8 cellular contexts compared by ENCODE assay signal in genomic region chr9:97696823-97697601, GRCh38. TPM values are rescaled to one million over a fixed set of nuclear protein-coding genes. Genes with fewer than 3 reads are reported as not detected.
DNase-seq lines count a peak whose midpoint lies in the region; ATAC-seq and TF ChIP-seq lines count a peak whose summit lies in the region.

XPA (minus strand) TSS chr9:97697340; CDS start chr9:97697292, 48 bp downstream.

- DNase-seq in GM10266 (ENCODE audit: extremely low spot score), result peak; percentile 96
- peak; percentile 94 for DNase-seq in NCI-H1092 treated with DMSO at 0.1 percent for 48 hours (lab: John Stamatoyannopoulos, UW)
- peak; percentile 82 for DNase-seq in SKM-1 treated with dmso at 0.1 percent for 144 hours (lab: John Stamatoyannopoulos, UW; ENCODE audit: unreplicated experiment)
- DNase-seq in head of caudate nucleus, result peak; percentile 83 to 99 (median 97)
- DNase-seq in osteocyte (ENCODE audit: extremely low spot score, unreplicated experiment), result peak; percentile 99
- peak; percentile 82 for DNase-seq in thoracic aorta (ENCODE audit: low spot score)

- peak within 1 kb of the TSS; percentile 93 for H3K4me3 Mint-ChIP-seq in activated naive CD8-positive, alpha-beta T cell
- peak within 1 kb of the TSS; percentile 93 for H3K4me3 Mint-ChIP-seq in osteocyte (ENCODE audit: unreplicated experiment)

- H3K9me3 ChIP-seq in thoracic aorta, result no peaks in the 10 kb centered on the region

- H3K27ac Mint-ChIP-seq in activated naive CD8-positive, alpha-beta T cell, result peak within 1 kb of the TSS; percentile 94
- peak within 1 kb of the TSS; percentile 94 for H3K27ac Mint-ChIP-seq in osteocyte (ENCODE audit: unreplicated experiment)

- peaks cover 13 to 36% of the 10 kb centered on the region in 2 donors for H3K4me1 ChIP-seq in thoracic aorta (ENCODE audit: control insufficient read depth in 1 of 2, low read depth in 2 of 2)

- H3K4me3 ChIP-seq in thoracic aorta, result peak within 1 kb of the TSS; percentile 92

- H3K27me3 ChIP-seq in thoracic aorta (replicated peaks; ENCODE audit: insufficient read depth), result no peaks in the 10 kb centered on the region

- intact Hi-C loops in head of caudate nucleus (cut with DNase I), result loop anchor here (5.0 to 10.0 kb wide), 2 partner anchors 62 to 285 kb away; partner anchors contain the start of genes ANP32B, NCBP1 and TSTD2

- H3K9me3 Mint-ChIP-seq in activated naive CD8-positive, alpha-beta T cell (ENCODE audit: low read depth), result no peaks in the 10 kb centered on the region
- no peaks in the 10 kb centered on the region for H3K9me3 Mint-ChIP-seq in osteocyte (ENCODE audit: unreplicated experiment)

- peak within 1 kb of the TSS; percentile 85 to 95 for H3K27ac ChIP-seq in thoracic aorta

- no peaks in the 10 kb centered on the region for H3K36me3 ChIP-seq in thoracic aorta

- peaks cover 9% of the 10 kb centered on the region for H3K36me3 Mint-ChIP-seq in activated naive CD8-positive, alpha-beta T cell
- H3K36me3 Mint-ChIP-seq in osteocyte (ENCODE audit: unreplicated experiment), result peaks cover 3% of the 10 kb centered on the region

- H3K27me3 Mint-ChIP-seq in activated naive CD8-positive, alpha-beta T cell, result peaks cover 3% of the 10 kb centered on the region
- no peaks in the 10 kb centered on the region for H3K27me3 Mint-ChIP-seq in osteocyte (ENCODE audit: unreplicated experiment)

- ATAC-seq in HG02610 (IDR thresholded peaks at IDR 0.05; ENCODE audit: unreplicated experiment) (peak; percentile 94), thoracic aorta (ENCODE audit: insufficient number of reproducible peaks, low FRiP score, low read depth) (peak; percentile 85)

- H3K4me1 Mint-ChIP-seq in activated naive CD8-positive, alpha-beta T cell (ENCODE audit: low read depth), result peaks cover 55% of the 10 kb centered on the region
- H3K4me1 Mint-ChIP-seq in osteocyte (ENCODE audit: unreplicated experiment), result peaks cover 35% of the 10 kb centered on the region

- TF ChIP-seq CTCF in GM10266 (IDR thresholded peaks at IDR 0.05; ENCODE audit: control insufficient read depth, insufficient read depth, low read depth, missing control alignments) (peak; percentile 2), osteocyte (IDR thresholded peaks at IDR 0.05) (no peak), thoracic aorta (IDR thresholded peaks at IDR 0.05) (no peak)

RNA-seq across cellular contexts. Expression of gene XPA, which starts in this region (rescaled TPM):
- total RNA-seq in osteocyte (10.1 and 10.6 TPM in 2 replicates), thoracic aorta (10 to 100 TPM; 15.0 to 23.2 TPM)

Comparison
In these comparisons a context has a peak if more than half of its experiments do, and no peak if none do; other contexts are left out.
1. Peak in every context shown above with its lines: DNase-seq, ATAC-seq, H3K4me3 ChIP-seq and H3K27ac ChIP-seq.